Comparison of ENCODE assay signal across 1 cellular context in genomic region chr15:85349062-85349461, GRCh38.
A peak's percentile ranks its signal among the peaks of the same experiment; 100 is the strongest.
TF ChIP-seq lines count a peak whose summit lies in the region.
"Not testable (repeated sequence)": the region's sequence is repeated elsewhere in the genome, so short reads cannot be mapped to it uniquely, and the experiment has no call there.

No MANE protein-coding gene starts in this region.

TF ChIP-seq in HepG2, 621 proteins besides CTCF, POLR2A, EP300 and RAD21 (continued from another document and continues in another):
- 0 out of 2 replicates have a peak, but pooled peaks have one; percentile 35 for TF ChIP-seq TBX3 (IDR thresholded peaks at IDR 0.05; ENCODE audit: borderline replicate concordance)
- TF ChIP-seq KDM6A (CRISPR knock-in tag; IDR thresholded peaks at IDR 0.05; ENCODE audit: low read depth) = 0 out of 2 replicates have a peak, but pooled peaks have one; percentile 32
- TF ChIP-seq SALL2 (CRISPR knock-in tag; IDR thresholded peaks at IDR 0.05) = peak; percentile 72; the same call in 1 of the 2 replicates
- 0 out of 2 replicates have a peak, but pooled peaks have one; percentile 52 for TF ChIP-seq IRF2 (CRISPR knock-in tag; IDR thresholded peaks at IDR 0.05)
- TF ChIP-seq ZNF607 (CRISPR knock-in tag; IDR thresholded peaks at IDR 0.05; ENCODE audit: borderline replicate concordance) = 0 out of 2 replicates have a peak, but pooled peaks have one; percentile 25
- TF ChIP-seq MIXL1 (CRISPR knock-in tag; IDR thresholded peaks at IDR 0.05) = 0 out of 2 replicates have a peak, but pooled peaks have one; percentile 29
- TF ChIP-seq FOXA1, CREB1 (IDR thresholded peaks at IDR 0.05): not testable (repeated sequence)
- TF ChIP-seq FOXA1 (CRISPR knock-in tag; IDR thresholded peaks at IDR 0.05) = peak; percentile 53; the same call in 1 of the 2 replicates
- TF ChIP-seq ZNF644 (CRISPR knock-in tag; IDR thresholded peaks at IDR 0.05; ENCODE audit: low read depth) = peak; percentile 62; the same call in 1 of the 2 replicates
- TF ChIP-seq HOXA3 (CRISPR knock-in tag; IDR thresholded peaks at IDR 0.05) = peak; percentile 69; the same call in 1 of the 2 replicates
- peak; percentile 77 for TF ChIP-seq SAP130 (CRISPR knock-in tag; IDR thresholded peaks at IDR 0.05; ENCODE audit: low read depth)
- TF ChIP-seq TEAD3 (CRISPR knock-in tag; optimal IDR thresholded peaks at IDR 0.05; ENCODE audit: borderline replicate concordance) = peak; percentile 92
- TF ChIP-seq ARID5B (CRISPR knock-in tag; IDR thresholded peaks at IDR 0.05) = peak; percentile 89
- TF ChIP-seq, protein P1, sequence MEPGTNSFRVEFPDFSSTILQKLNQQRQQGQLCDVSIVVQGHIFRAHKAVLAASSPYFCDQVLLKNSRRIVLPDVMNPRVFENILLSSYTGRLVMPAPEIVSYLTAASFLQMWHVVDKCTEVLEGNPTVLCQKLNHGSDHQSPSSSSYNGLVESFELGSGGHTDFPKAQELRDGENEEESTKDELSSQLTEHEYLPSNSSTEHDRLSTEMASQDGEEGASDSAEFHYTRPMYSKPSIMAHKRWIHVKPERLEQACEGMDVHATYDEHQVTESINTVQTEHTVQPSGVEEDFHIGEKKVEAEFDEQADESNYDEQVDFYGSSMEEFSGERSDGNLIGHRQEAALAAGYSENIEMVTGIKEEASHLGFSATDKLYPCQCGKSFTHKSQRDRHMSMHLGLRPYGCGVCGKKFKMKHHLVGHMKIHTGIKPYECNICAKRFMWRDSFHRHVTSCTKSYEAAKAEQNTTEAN (CRISPR knock-in tag; conservative IDR thresholded peaks at IDR 0.05) = peak; percentile 76; the same call in 1 of the 2 replicates
- peak; percentile 90 for TF ChIP-seq RARA (CRISPR knock-in tag; IDR thresholded peaks at IDR 0.05)
- TF ChIP-seq ARID4A (CRISPR knock-in tag; IDR thresholded peaks at IDR 0.05; ENCODE audit: borderline replicate concordance) = peak; percentile 57; the same call in 1 of the 2 replicates
- TF ChIP-seq SOX5 (CRISPR knock-in tag; IDR thresholded peaks at IDR 0.05; ENCODE audit: borderline replicate concordance) = peak; percentile 55; the same call in 1 of the 2 replicates
- TF ChIP-seq, protein P2, sequence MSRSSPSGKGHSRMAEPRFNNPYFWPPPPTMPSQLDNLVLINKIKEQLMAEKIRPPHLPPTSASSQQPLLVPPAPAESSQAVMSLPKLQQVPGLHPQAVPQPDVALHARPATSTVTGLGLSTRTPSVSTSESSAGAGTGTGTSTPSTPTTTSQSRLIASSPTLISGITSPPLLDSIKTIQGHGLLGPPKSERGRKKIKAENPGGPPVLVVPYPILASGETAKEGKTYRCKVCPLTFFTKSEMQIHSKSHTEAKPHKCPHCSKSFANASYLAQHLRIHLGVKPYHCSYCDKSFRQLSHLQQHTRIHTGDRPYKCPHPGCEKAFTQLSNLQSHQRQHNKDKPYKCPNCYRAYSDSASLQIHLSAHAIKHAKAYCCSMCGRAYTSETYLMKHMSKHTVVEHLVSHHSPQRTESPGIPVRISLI (CRISPR knock-in tag; IDR thresholded peaks at IDR 0.05; ENCODE audit: borderline replicate concordance) = peak; percentile 97
- TF ChIP-seq NR2C2 (CRISPR knock-in tag; IDR thresholded peaks at IDR 0.05; ENCODE audit: borderline replicate concordance) = peak; percentile 85
- TF ChIP-seq ZNF629 (CRISPR knock-in tag; conservative IDR thresholded peaks at IDR 0.05) = 0 out of 2 replicates have a peak, but pooled peaks have one; percentile 24
- peak; percentile 41 for TF ChIP-seq CREB1 (CRISPR knock-in tag; IDR thresholded peaks at IDR 0.05)
- TF ChIP-seq RXRB (CRISPR knock-in tag; IDR thresholded peaks at IDR 0.05; ENCODE audit: borderline replicate concordance) = peak; percentile 68
- peak; percentile 56; the same call in 1 of the 2 replicates for TF ChIP-seq ZMYM4 (CRISPR knock-in tag; IDR thresholded peaks at IDR 0.05)
- TF ChIP-seq FOXO1 (CRISPR knock-in tag; IDR thresholded peaks at IDR 0.05) = peak; percentile 65
- TF ChIP-seq NCOA2 (CRISPR knock-in tag; IDR thresholded peaks at IDR 0.05) = peak; percentile 65
- TF ChIP-seq, protein P3, sequence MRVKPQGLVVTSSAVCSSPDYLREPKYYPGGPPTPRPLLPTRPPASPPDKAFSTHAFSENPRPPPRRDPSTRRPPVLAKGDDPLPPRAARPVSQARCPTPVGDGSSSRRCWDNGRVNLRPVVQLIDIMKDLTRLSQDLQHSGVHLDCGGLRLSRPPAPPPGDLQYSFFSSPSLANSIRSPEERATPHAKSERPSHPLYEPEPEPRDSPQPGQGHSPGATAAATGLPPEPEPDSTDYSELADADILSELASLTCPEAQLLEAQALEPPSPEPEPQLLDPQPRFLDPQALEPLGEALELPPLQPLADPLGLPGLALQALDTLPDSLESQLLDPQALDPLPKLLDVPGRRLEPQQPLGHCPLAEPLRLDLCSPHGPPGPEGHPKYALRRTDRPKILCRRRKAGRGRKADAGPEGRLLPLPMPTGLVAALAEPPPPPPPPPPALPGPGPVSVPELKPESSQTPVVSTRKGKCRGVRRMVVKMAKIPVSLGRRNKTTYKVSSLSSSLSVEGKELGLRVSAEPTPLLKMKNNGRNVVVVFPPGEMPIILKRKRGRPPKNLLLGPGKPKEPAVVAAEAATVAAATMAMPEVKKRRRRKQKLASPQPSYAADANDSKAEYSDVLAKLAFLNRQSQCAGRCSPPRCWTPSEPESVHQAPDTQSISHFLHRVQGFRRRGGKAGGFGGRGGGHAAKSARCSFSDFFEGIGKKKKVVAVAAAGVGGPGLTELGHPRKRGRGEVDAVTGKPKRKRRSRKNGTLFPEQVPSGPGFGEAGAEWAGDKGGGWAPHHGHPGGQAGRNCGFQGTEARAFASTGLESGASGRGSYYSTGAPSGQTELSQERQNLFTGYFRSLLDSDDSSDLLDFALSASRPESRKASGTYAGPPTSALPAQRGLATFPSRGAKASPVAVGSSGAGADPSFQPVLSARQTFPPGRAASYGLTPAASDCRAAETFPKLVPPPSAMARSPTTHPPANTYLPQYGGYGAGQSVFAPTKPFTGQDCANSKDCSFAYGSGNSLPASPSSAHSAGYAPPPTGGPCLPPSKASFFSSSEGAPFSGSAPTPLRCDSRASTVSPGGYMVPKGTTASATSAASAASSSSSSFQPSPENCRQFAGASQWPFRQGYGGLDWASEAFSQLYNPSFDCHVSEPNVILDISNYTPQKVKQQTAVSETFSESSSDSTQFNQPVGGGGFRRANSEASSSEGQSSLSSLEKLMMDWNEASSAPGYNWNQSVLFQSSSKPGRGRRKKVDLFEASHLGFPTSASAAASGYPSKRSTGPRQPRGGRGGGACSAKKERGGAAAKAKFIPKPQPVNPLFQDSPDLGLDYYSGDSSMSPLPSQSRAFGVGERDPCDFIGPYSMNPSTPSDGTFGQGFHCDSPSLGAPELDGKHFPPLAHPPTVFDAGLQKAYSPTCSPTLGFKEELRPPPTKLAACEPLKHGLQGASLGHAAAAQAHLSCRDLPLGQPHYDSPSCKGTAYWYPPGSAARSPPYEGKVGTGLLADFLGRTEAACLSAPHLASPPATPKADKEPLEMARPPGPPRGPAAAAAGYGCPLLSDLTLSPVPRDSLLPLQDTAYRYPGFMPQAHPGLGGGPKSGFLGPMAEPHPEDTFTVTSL (CRISPR knock-in tag; IDR thresholded peaks at IDR 0.05; ENCODE audit: borderline replicate concordance) = peak; percentile 59; the same call in 1 of the 2 replicates
- peak; percentile 69 for TF ChIP-seq PITX1 (CRISPR knock-in tag; IDR thresholded peaks at IDR 0.05)
- peak; percentile 53; the same call in 1 of the 2 replicates for TF ChIP-seq HDAC2 (CRISPR knock-in tag; IDR thresholded peaks at IDR 0.05)
- peak; percentile 27; the same call in 1 of the 2 replicates for TF ChIP-seq ZNF609 (CRISPR knock-in tag; IDR thresholded peaks at IDR 0.05; ENCODE audit: borderline replicate concordance)
- TF ChIP-seq FOXA3 (CRISPR knock-in tag; IDR thresholded peaks at IDR 0.05) = peak; percentile 55; the same call in 1 of the 2 replicates
- peak; percentile 84 for TF ChIP-seq GATAD2A (CRISPR knock-in tag; IDR thresholded peaks at IDR 0.05)
- TF ChIP-seq THAP11 (CRISPR knock-in tag; IDR thresholded peaks at IDR 0.05) = 0 out of 2 replicates have a peak, but pooled peaks have one; percentile 18
- TF ChIP-seq SOX13 (IDR thresholded peaks at IDR 0.05) = peak; percentile 50; the same call in 1 of the 2 replicates
- peak in 1 of 2 experiments; percentile 54; a peak in 2 of 4 replicates for TF ChIP-seq SOX13 (CRISPR knock-in tag; conservative IDR thresholded peaks at IDR 0.05 in 1 of 2, IDR thresholded peaks at IDR 0.05 in 1 of 2)
- peak; percentile 91 for TF ChIP-seq DPF2 (CRISPR knock-in tag; IDR thresholded peaks at IDR 0.05; ENCODE audit: borderline replicate concordance, low read depth)
